In the genomic region with DNA sequence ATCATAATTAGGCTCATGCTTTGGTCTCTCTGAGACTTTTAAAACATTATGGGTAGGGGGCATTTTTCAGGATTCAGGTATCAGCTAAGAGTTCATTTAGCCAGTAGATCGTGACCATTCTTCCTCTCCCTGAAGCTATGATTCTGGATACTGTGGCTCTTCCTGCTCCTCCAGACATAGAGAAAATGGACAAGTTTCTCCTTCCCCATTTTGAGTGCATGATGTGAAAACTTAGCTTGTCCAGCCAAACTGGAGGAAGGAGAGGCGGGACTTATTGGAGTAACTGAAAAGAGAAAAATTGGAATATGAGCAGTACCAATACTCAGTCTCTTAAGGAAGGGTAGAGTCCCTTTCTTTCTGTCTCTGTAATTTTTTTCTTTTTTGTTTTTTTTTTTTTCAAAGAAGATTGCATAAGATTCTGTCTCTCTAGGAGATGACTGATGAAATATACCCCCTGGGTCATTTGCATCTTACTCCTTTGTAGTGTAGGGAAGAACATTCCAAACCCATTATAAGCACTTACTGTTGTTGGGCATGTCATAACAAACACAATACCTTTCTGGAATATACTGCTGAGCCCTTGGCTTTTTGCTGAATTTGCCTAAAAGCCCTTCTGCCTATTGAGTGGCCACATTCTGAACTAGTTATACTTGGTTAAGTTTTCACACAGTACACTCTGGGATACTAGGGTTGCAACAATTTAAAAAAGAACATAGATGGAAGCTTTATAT, we compare ENCODE assay signal across 9 cellular contexts.
DNase-seq lines count a peak whose midpoint lies in the region; ATAC-seq, FAIRE-seq and TF ChIP-seq lines count a peak whose summit lies in the region.
"Had no signal": no experiment of that assay in that cellular context is flagged by ENCODE, and none has a peak within 500 bp of the region (broad histone marks: within the 10 kb centered on the region; RNA-seq: fewer than 3 reads in every experiment).

No MANE protein-coding gene starts in this region.

- H3K4me2 ChIP-seq in GM23248 (ENCODE audit: unreplicated experiment), result peak overlapping the region; percentile 37

- H3K9me2 ChIP-seq in GM23248 (ENCODE audit: insufficient read depth), result no peaks in the 10 kb centered on the region

- H3K27me3 ChIP-seq in GM23248 (replicated peaks; ENCODE audit: insufficient read depth), result no peaks in the 10 kb centered on the region
- H3K27me3 ChIP-seq in pancreas, result no peaks in the 10 kb centered on the region
- peaks cover 7% of the 10 kb centered on the region; the same call in 1 of the 2 replicates for H3K27me3 ChIP-seq in BE2C

- H3K9me3 ChIP-seq in GM23248 (ENCODE audit: low read depth) (no peaks in the 10 kb centered on the region), pancreas (no peaks in the 10 kb centered on the region), BE2C (no peaks in the 10 kb centered on the region; the same call in 1 of the 2 replicates)

- peaks cover 10% of the 10 kb centered on the region; the same call in 1 of the 2 replicates for H3F3A ChIP-seq in GM23248 (ENCODE audit: insufficient read depth)

- TF ChIP-seq CTCF in pancreas (IDR thresholded peaks at IDR 0.05), result no peak
- TF ChIP-seq CTCF in BE2C (IDR thresholded peaks at IDR 0.05; ENCODE audit: low read depth, low read length), result no peak

- intact Hi-C loops in pancreas (cut with DNase I), result no loop called here

- peaks cover 59% of the 10 kb centered on the region for H3K79me2 ChIP-seq in GM23248 (ENCODE audit: insufficient read depth)

- FAIRE-seq in pancreas (lab: Jason Lieb, UNC), result no peak

- DNase-seq in GM23248, result peak; percentile 89
- peak; percentile 2 for DNase-seq in OCI-M1 (lab: John Stamatoyannopoulos, UW)
- no peak for DNase-seq in pancreas
- DNase-seq in BE2C, result no peak
- DNase-seq in GM19238 (ENCODE audit: insufficient read length, low spot score), result no peak
- no peak for DNase-seq in NCI-H128 (lab: John Stamatoyannopoulos, UW; ENCODE audit: unreplicated experiment)
- no peak for DNase-seq in T-helper 2 cell
- DNase-seq: NCI-H1105 had no signal

- H3K4me3 ChIP-seq in GM23248 (no peak overlapping the region), pancreas (no peak overlapping the region), BE2C (ENCODE audit: low read depth, low read length) (no peak overlapping the region)

- H3K4me1 ChIP-seq in GM23248 (ENCODE audit: insufficient read depth) (peaks cover 14% of the 10 kb centered on the region), pancreas (peaks cover 0 to 5% (median 0%) of the 10 kb centered on the region in 3 donors), BE2C (no peaks in the 10 kb centered on the region)

- H3K27ac ChIP-seq in GM23248 (peak overlapping the region; percentile 66), pancreas (no peak overlapping the region)

- ATAC-seq in esophagus mucosa (peak; percentile 99), pancreas (peak in 3 of 4 donors; percentile 12 to 45 (median 19))

- H2AFZ ChIP-seq in GM23248, result no peak overlapping the region

- 94 to 96% methylated on average over 2 of the region's 2 CpGs for WGBS in GM23248 (ENCODE audit: low coverage in 1 of 2, low lambda C conversion rate in 2 of 2, missing lambda C conversion rate in 2 of 2), 2 experiments
- 96 to 97% methylated on average over 2 of the region's 2 CpGs for WGBS in pancreas, 2 donors

- in situ Hi-C loops in GM23248 (cut with MboI), result no loop called here

- H3K9ac ChIP-seq in GM23248, result 0 out of 2 replicates have a peak overlapping the region, but pooled peaks have one; percentile 10

- H3K36me3 ChIP-seq in GM23248 (ENCODE audit: low read depth) (no peaks in the 10 kb centered on the region), pancreas (no peaks in the 10 kb centered on the region), BE2C (no peaks in the 10 kb centered on the region)

- H4K20me1 ChIP-seq in GM23248 (ENCODE audit: insufficient read depth), result no peaks in the 10 kb centered on the region

Comparison
In these comparisons a context has a peak if more than half of its experiments do, and no peak if none do; other contexts are left out.
1. DNase-seq: peak in GM23248 (single experiment) and OCI-M1 (single experiment); none in pancreas (0 of 6), BE2C (single experiment), GM19238 (single experiment), NCI-H128 (single experiment) and T-helper 2 cell (0 of 5).